1 cellular context compared by ENCODE assay signal in the genomic region with DNA sequence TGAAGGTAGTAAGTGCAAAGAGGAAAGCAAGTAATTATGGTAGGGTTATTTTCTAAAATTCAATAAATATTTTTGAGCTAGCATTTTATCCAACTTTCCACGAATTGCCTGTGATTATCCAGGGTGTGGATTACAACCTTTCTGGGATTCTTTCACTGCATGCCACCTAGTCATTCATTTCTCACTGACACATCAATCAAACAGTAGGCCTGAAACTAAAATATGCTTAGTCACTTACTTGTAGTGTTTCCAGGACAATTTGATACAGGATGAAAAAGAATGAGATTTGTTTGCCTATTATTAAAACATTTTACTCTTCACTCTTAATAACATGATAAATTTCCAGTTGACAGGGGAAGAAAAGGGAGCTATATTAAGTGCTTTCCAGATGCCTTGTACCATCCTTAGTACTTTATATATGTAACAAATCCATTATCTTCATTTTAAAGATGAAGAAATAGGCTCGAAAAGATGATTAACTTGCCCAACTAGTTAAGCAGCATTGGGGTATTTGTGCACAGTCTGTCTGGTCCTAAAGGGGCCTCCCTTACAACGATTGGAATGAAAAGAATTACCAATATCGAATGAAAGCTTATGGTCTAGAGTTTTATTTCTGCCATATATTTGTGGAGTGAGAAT.
TF ChIP-seq lines count a peak whose summit lies in the region.

No MANE protein-coding gene starts in this region.

TF ChIP-seq in A549, 52 proteins besides CTCF, POLR2A, EP300 and RAD21 (continued from another document):
- no peak for TF ChIP-seq CBX2 (IDR thresholded peaks at IDR 0.05; ENCODE audit: borderline replicate concordance, low read depth)
- peak; percentile 50 for TF ChIP-seq JUNB (IDR thresholded peaks at IDR 0.05)
- TF ChIP-seq KDM5A (IDR thresholded peaks at IDR 0.05), result no peak
- TF ChIP-seq TFCP2L1 (CRISPR knock-in tag; IDR thresholded peaks at IDR 0.05), result no peak
- no peak for TF ChIP-seq MYC (IDR thresholded peaks at IDR 0.05; ENCODE audit: borderline replicate concordance, low read length)
- TF ChIP-seq, protein P1, sequence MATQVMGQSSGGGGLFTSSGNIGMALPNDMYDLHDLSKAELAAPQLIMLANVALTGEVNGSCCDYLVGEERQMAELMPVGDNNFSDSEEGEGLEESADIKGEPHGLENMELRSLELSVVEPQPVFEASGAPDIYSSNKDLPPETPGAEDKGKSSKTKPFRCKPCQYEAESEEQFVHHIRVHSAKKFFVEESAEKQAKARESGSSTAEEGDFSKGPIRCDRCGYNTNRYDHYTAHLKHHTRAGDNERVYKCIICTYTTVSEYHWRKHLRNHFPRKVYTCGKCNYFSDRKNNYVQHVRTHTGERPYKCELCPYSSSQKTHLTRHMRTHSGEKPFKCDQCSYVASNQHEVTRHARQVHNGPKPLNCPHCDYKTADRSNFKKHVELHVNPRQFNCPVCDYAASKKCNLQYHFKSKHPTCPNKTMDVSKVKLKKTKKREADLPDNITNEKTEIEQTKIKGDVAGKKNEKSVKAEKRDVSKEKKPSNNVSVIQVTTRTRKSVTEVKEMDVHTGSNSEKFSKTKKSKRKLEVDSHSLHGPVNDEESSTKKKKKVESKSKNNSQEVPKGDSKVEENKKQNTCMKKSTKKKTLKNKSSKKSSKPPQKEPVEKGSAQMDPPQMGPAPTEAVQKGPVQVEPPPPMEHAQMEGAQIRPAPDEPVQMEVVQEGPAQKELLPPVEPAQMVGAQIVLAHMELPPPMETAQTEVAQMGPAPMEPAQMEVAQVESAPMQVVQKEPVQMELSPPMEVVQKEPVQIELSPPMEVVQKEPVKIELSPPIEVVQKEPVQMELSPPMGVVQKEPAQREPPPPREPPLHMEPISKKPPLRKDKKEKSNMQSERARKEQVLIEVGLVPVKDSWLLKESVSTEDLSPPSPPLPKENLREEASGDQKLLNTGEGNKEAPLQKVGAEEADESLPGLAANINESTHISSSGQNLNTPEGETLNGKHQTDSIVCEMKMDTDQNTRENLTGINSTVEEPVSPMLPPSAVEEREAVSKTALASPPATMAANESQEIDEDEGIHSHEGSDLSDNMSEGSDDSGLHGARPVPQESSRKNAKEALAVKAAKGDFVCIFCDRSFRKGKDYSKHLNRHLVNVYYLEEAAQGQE (IDR thresholded peaks at IDR 0.05), result no peak
- TF ChIP-seq, protein P2, sequence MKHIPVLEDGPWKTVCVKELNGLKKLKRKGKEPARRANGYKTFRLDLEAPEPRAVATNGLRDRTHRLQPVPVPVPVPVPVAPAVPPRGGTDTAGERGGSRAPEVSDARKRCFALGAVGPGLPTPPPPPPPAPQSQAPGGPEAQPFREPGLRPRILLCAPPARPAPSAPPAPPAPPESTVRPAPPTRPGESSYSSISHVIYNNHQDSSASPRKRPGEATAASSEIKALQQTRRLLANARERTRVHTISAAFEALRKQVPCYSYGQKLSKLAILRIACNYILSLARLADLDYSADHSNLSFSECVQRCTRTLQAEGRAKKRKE (CRISPR knock-in tag; IDR thresholded peaks at IDR 0.05; ENCODE audit: low read depth), result no peak
- TF ChIP-seq NFE2L2 (conservative IDR thresholded peaks at IDR 0.05; ENCODE audit: low read length), result peak; percentile 89
- no peak for TF ChIP-seq CHD4 (IDR thresholded peaks at IDR 0.05; ENCODE audit: borderline replicate concordance)
- TF ChIP-seq EHF (CRISPR knock-in tag; IDR thresholded peaks at IDR 0.05), result no peak
- TF ChIP-seq TP53 (CRISPR knock-in tag; IDR thresholded peaks at IDR 0.05), result no peak
- no peak for TF ChIP-seq KDM1A (IDR thresholded peaks at IDR 0.05; ENCODE audit: low read depth)
- TF ChIP-seq FOSB (CRISPR knock-in tag; IDR thresholded peaks at IDR 0.05), result no peak
- peak; percentile 25; the same call in 1 of the 2 replicates for TF ChIP-seq GATA3 (IDR thresholded peaks at IDR 0.05; ENCODE audit: borderline replicate concordance)
- no peak for TF ChIP-seq NR3C1 (IDR thresholded peaks at IDR 0.05)
- no peak for TF ChIP-seq JUN (IDR thresholded peaks at IDR 0.05)
- no peak for TF ChIP-seq USF2 (IDR thresholded peaks at IDR 0.05)
- TF ChIP-seq POLR2AphosphoS2 (conservative IDR thresholded peaks at IDR 0.05; ENCODE audit: low read length), result no peak
- no peak for TF ChIP-seq BCL3 (IDR thresholded peaks at IDR 0.05)
- no peak for TF ChIP-seq RFX5 (IDR thresholded peaks at IDR 0.05)
- TF ChIP-seq NPAS2 (CRISPR knock-in tag; IDR thresholded peaks at IDR 0.05; ENCODE audit: borderline replicate concordance), result no peak
- no peak for TF ChIP-seq CHD2 (IDR thresholded peaks at IDR 0.05; ENCODE audit: low read length, partially characterized antibody)
- no peak for TF ChIP-seq RNF2 (IDR thresholded peaks at IDR 0.05; ENCODE audit: borderline replicate concordance, low read depth)
- no peak for TF ChIP-seq ESRRA (IDR thresholded peaks at IDR 0.05; ENCODE audit: borderline replicate concordance, low read length)
- TF ChIP-seq RARB (CRISPR knock-in tag; IDR thresholded peaks at IDR 0.05), result no peak
- no peak for TF ChIP-seq HDAC2 (IDR thresholded peaks at IDR 0.05)
- TF ChIP-seq, protein P3, sequence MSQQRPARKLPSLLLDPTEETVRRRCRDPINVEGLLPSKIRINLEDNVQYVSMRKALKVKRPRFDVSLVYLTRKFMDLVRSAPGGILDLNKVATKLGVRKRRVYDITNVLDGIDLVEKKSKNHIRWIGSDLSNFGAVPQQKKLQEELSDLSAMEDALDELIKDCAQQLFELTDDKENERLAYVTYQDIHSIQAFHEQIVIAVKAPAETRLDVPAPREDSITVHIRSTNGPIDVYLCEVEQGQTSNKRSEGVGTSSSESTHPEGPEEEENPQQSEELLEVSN (IDR thresholded peaks at IDR 0.05; ENCODE audit: borderline replicate concordance, low read depth), result no peak
- no peak for TF ChIP-seq ZC3H11A (IDR thresholded peaks at IDR 0.05)
- no peak for TF ChIP-seq PHF8 (IDR thresholded peaks at IDR 0.05; ENCODE audit: borderline replicate concordance, low read depth)
